ENCODE assay signal across 15 cellular contexts in genomic region chr21:35974801-35975200, GRCh38.
DNase-seq lines count a peak whose midpoint lies in the region; ATAC-seq and TF ChIP-seq lines count a peak whose summit lies in the region.
"Had no signal": no experiment of that assay in that cellular context is flagged by ENCODE, and none has a peak within 500 bp of the region (broad histone marks: within the 10 kb centered on the region; RNA-seq: fewer than 3 reads in every experiment).

No MANE protein-coding gene starts in this region.

- H3K9ac ChIP-seq in PC-3 (ENCODE audit: low read length), result no peak overlapping the region

- TF ChIP-seq CTCF in PC-3 (conservative IDR thresholded peaks at IDR 0.05; ENCODE audit: low read depth, low read length) (no peak), ovary (IDR thresholded peaks at IDR 0.05) (no peak)

- H3K79me2 ChIP-seq in PC-3 (ENCODE audit: low read length), result no peaks in the 10 kb centered on the region

- TF ChIP-seq EP300 in ovary (IDR thresholded peaks at IDR 0.05), result no peak

- H2AFZ ChIP-seq in PC-3 (ENCODE audit: low read length), result no peak overlapping the region

- H3K4me1 ChIP-seq in PC-3 (ENCODE audit: insufficient read depth, low read length) (peaks cover 15% of the 10 kb centered on the region; the same call in 1 of the 2 replicates), ovary (ENCODE audit: insufficient read depth) (no peaks in the 10 kb centered on the region)

- H3K9me2 ChIP-seq in PC-3 (replicated peaks; ENCODE audit: low read length), result no peaks in the 10 kb centered on the region

- intact Hi-C loops in PC-3 (cut with micrococcal nuclease), result loop anchor here (1.0 kb wide), 1 partner anchor 22 kb away; no protein-coding TSS in a partner anchor
- intact Hi-C loops in ovary (cut with DNase I), result no loop called here

- H3K9me3 ChIP-seq in PC-3 (ENCODE audit: low read length) (no peaks in the 10 kb centered on the region), ovary (no peaks in the 10 kb centered on the region)

- 7 to 22% (median 7%) methylated on average over 9 of the region's 9 CpGs for WGBS in ovary, 3 donors

- no peaks in the 10 kb centered on the region for H3F3A ChIP-seq in PC-3 (ENCODE audit: low read length, unreplicated experiment)

- peak overlapping the region; percentile 60 for H3K4me2 ChIP-seq in PC-3 (ENCODE audit: low read length)

- H3K27ac ChIP-seq in PC-3 (ENCODE audit: low read length), result no peak overlapping the region
- no peak overlapping the region for H3K27ac ChIP-seq in ovary
- H3K27ac ChIP-seq: coronary artery, SK-N-MC, WERI-Rb-1 had no signal

- no peak for TF ChIP-seq POLR2A in ovary (IDR thresholded peaks at IDR 0.05)

- H3K4me3 ChIP-seq in PC-3 (ENCODE audit: low read length), result no peak overlapping the region
- H3K4me3 ChIP-seq in ovary, result no peak overlapping the region
- H3K4me3 ChIP-seq: coronary artery, SK-N-MC had no signal

- ATAC-seq in PC-3 (peak; percentile 99), HG02981 (IDR thresholded peaks at IDR 0.05; ENCODE audit: unreplicated experiment) (no peak)
- ATAC-seq: right cardiac atrium had no signal

- H3K36me3 ChIP-seq in PC-3 (ENCODE audit: low read depth, low read length) (no peaks in the 10 kb centered on the region), ovary (no peaks in the 10 kb centered on the region)
- H3K36me3 ChIP-seq: WERI-Rb-1 had no signal

- no TSS peak for BruUV-seq in PC-3 (replicated peaks; lab: Mats Ljungman, UMichigan)

- CTCF ChIA-PET in PC-3 (lab: Charles Lee), result interaction anchor here (0.6 kb wide), 3 partner anchors 10 to 138 kb away, joined by 3 to 5 read pairs (median 4); no protein-coding TSS in a partner anchor

- H3K27me3 ChIP-seq in PC-3 (ENCODE audit: low read length), result no peaks in the 10 kb centered on the region
- H3K27me3 ChIP-seq in ovary, result no peaks in the 10 kb centered on the region

- DNase-seq in DMS53 treated with DMSO at 0.1 percent for 48 hours (lab: John Stamatoyannopoulos, UW; ENCODE audit: unreplicated experiment) (peak; percentile 28), NCI-H187 (lab: John Stamatoyannopoulos, UW) (peak; percentile 72 to 78), PC-3 (peak; percentile 90), iris pigment epithelial cell (ENCODE audit: low read depth) (peak; percentile 49), islet precursor cell (no peak), ovary (no peak)
- no peak for DNase-seq in stimulated activated CD4-positive, alpha-beta T cell treated with anti-CD3 and anti-CD28 coated beads, Interleukin-1b, Interleukin-23, amount 100 ng/mL, for 48 hours
- DNase-seq: CD4-positive, CD25-positive, alpha-beta regulatory T cell; immature natural killer cell; NCI-H2171; right cardiac atrium; WERI-Rb-1 had no signal

- H4K20me1 ChIP-seq in PC-3 (ENCODE audit: low read length), result no peaks in the 10 kb centered on the region

- POLR2A ChIA-PET in PC-3 (lab: Charles Lee; ENCODE audit: unreplicated experiment), result interaction anchor here (0.6 kb wide), 1 partner anchor 12 kb away, joined by 5 read pairs; no protein-coding TSS in a partner anchor

Comparison
In these comparisons a context has a peak if more than half of its experiments do, and no peak if none do; other contexts are left out.
1. DNase-seq: peak in DMS53 treated with DMSO at 0.1 percent for 48 hours (single experiment), NCI-H187 (2 of 2), PC-3 (single experiment) and iris pigment epithelial cell (single experiment); none in islet precursor cell (single experiment), ovary (0 of 5) and stimulated activated CD4-positive, alpha-beta T cell treated with anti-CD3 and anti-CD28 coated beads, Interleukin-1b, Interleukin-23, amount 100 ng/mL, for 48 hours (single experiment).